In the genomic region with DNA sequence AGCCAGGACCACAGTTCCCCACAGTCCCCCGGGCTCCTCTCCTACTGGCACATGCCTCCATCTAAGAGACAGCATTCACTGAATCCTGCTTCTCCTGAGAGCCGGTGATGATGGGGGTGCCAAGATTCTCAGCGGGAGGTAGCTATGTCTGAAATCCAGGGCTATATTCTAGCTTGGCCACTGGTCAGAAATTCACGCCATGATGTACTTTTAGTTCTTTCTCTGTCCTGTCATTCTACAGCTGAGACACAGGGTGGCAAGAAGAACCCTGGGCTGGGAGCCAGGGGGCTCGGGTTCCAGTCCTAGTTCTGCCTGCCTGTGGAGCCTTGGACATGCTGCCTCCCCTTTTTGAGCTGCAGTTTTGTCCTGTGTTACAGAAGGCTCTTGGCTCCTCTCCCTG, we compare ENCODE assay signal across 1 cellular context.
TF ChIP-seq lines count a peak whose summit lies in the region.

No MANE protein-coding gene starts in this region.

TF ChIP-seq in GM23338, 12 proteins besides CTCF, POLR2A, EP300 and RAD21:
- TF ChIP-seq ZNF462 (CRISPR knock-in tag; IDR thresholded peaks at IDR 0.05) = no peak
- no peak for TF ChIP-seq REST (IDR thresholded peaks at IDR 0.05; ENCODE audit: unreplicated experiment)
- TF ChIP-seq CREB1 (CRISPR knock-in tag; IDR thresholded peaks at IDR 0.05; ENCODE audit: low read depth) = no peak
- no peak for TF ChIP-seq ETS1 (IDR thresholded peaks at IDR 0.05)
- no peak for TF ChIP-seq ZNF114 (CRISPR knock-in tag; IDR thresholded peaks at IDR 0.05)
- no peak for TF ChIP-seq POLR2AphosphoS5 (IDR thresholded peaks at IDR 0.05; ENCODE audit: low read depth)
- no peak for TF ChIP-seq STAT1 (IDR thresholded peaks at IDR 0.05; ENCODE audit: unreplicated experiment)
- no peak for TF ChIP-seq EZH2phosphoT487 (IDR thresholded peaks at IDR 0.05; ENCODE audit: unreplicated experiment)
- no peak for TF ChIP-seq ZNF331 (CRISPR knock-in tag; IDR thresholded peaks at IDR 0.05; ENCODE audit: low read depth)
- no peak for TF ChIP-seq JUNB (IDR thresholded peaks at IDR 0.05; ENCODE audit: unreplicated experiment)
- no peak for TF ChIP-seq NANOG (IDR thresholded peaks at IDR 0.05; ENCODE audit: borderline replicate concordance)
- no peak for TF ChIP-seq EZH2 (IDR thresholded peaks at IDR 0.05; ENCODE audit: low read depth, unreplicated experiment)
